15 cellular contexts compared by ENCODE assay signal in genomic region chr3:24684506-24685023, GRCh38.
"Had no signal": no experiment of that assay in that cellular context is flagged by ENCODE, and none has a peak within 500 bp of the region (broad histone marks: within the 10 kb centered on the region; RNA-seq: fewer than 3 reads in every experiment).

No MANE protein-coding gene starts in this region.

- H3K9me3 ChIP-seq: gastroesophageal sphincter, prostate gland, right lobe of liver, transverse colon had no signal

- H3K27me3 ChIP-seq: gastroesophageal sphincter, right lobe of liver, transverse colon had no signal

- H3K27ac ChIP-seq: coronary artery, gastroesophageal sphincter, prostate gland, right lobe of liver, transverse colon had no signal

- H3K4me3 ChIP-seq: coronary artery, gastroesophageal sphincter, prostate gland, right lobe of liver, transverse colon had no signal

- H3K4me1 ChIP-seq: prostate gland had no signal

- H3K36me3 ChIP-seq: gastroesophageal sphincter, prostate gland, right lobe of liver, transverse colon had no signal

- ATAC-seq: natural killer cell treated with Interleukin-12 subunit alpha and Interleukin-12 subunit beta and Interleukin-15 and Interleukin-18, amount 100 ng/mL, for 72 hours; stimulated activated naive B cell treated with anti-CD40 and anti-IgM and Interleukin-4, amounts not matched to agents 10 μg/mL and 1 μg/mL and 100 μg/mL, for 72 hours had no signal

- DNase-seq: activated B cell treated with CpG ODN at 0.5 μM for 24 hours; activated CD4-positive, alpha-beta T cell treated with anti-CD3 and anti-CD28 coated beads, Interleukin-2, amount 10 ng/mL, durations not matched to agents 24 days and 14 days; activated naive CD4-positive, alpha-beta T cell treated with anti-CD3 and anti-CD28 coated beads for 36 hours; effector CD4-positive, alpha-beta T cell; left colon; occipital lobe; right lobe of liver; stimulated activated CD4-positive, alpha-beta T cell treated with anti-CD3 and anti-CD28 coated beads, Interleukin-2, amount 100 ng/mL, for 24 hours; stimulated activated naive B cell treated with anti-CD40 and anti-IgM and Interleukin-4, amounts not matched to agents 10 μg/mL and 1 μg/mL and 100 μg/mL, for 72 hours; T-helper 9 cell; transverse colon had no signal
